Comparison of ENCODE assay signal across 8 cellular contexts in genomic region chr12:12349711-12350665, GRCh38. TPM values are rescaled to one million over a fixed set of nuclear protein-coding genes. Genes with fewer than 3 reads are reported as not detected.
A peak's percentile ranks its signal among the peaks of the same experiment; 100 is the strongest.
DNase-seq lines count a peak whose midpoint lies in the region; ATAC-seq, FAIRE-seq and TF ChIP-seq lines count a peak whose summit lies in the region.

TSS of gene MANSC1 (minus strand) at chr12:12350242. CDS start at chr12:12343314, 6,928 bp downstream.

- H3K36me3 Mint-ChIP-seq in CD4-positive, alpha-beta memory T cell: no peaks in the 10 kb centered on the region
- no peaks in the 10 kb centered on the region for H3K36me3 Mint-ChIP-seq in activated naive CD4-positive, alpha-beta T cell treated with anti-CD3 and anti-CD28 coated beads for 36 hours (ENCODE audit: low read depth)

- H3K9ac ChIP-seq in PC-3 (ENCODE audit: low read length): peak within 1 kb of the TSS; percentile 78
- H3K9ac ChIP-seq in neural cell (ENCODE audit: low read length): peak within 1 kb of the TSS; percentile 74

- H3K9me2 ChIP-seq in PC-3 (replicated peaks; ENCODE audit: low read length): no peaks in the 10 kb centered on the region
- H3K9me2 ChIP-seq in neural cell (ENCODE audit: insufficient read depth, low read length): no peaks in the 10 kb centered on the region

- H3K79me2 ChIP-seq in PC-3 (ENCODE audit: low read length) (no peaks in the 10 kb centered on the region), neural cell (replicated peaks; ENCODE audit: insufficient read depth, low read length) (no peaks in the 10 kb centered on the region)

- no peaks in the 10 kb centered on the region for H3K9me3 Mint-ChIP-seq in CD4-positive, alpha-beta memory T cell
- peaks cover 5% of the 10 kb centered on the region for H3K9me3 Mint-ChIP-seq in activated naive CD4-positive, alpha-beta T cell treated with anti-CD3 and anti-CD28 coated beads for 36 hours

- no peaks in the 10 kb centered on the region for H3K9me3 ChIP-seq in CD4-positive, alpha-beta memory T cell (ENCODE audit: control insufficient read depth in 1 of 2, low read length in 2 of 2)
- H3K9me3 ChIP-seq in PC-3 (ENCODE audit: low read length): no peaks in the 10 kb centered on the region
- H3K9me3 ChIP-seq in neural cell (ENCODE audit: low read length): no peaks in the 10 kb centered on the region
- no peaks in the 10 kb centered on the region for H3K9me3 ChIP-seq in thymus (ENCODE audit: control insufficient read depth)
- H3K9me3 ChIP-seq in SJCRH30 (replicated peaks): no peaks in the 10 kb centered on the region

- H3K4me1 Mint-ChIP-seq in CD4-positive, alpha-beta memory T cell: peaks cover 27 to 42% (median 31%) of the 10 kb centered on the region in 4 donors
- peaks cover 24% of the 10 kb centered on the region for H3K4me1 Mint-ChIP-seq in activated naive CD4-positive, alpha-beta T cell treated with anti-CD3 and anti-CD28 coated beads for 36 hours (ENCODE audit: low read depth)

- intact Hi-C loops in CD4-positive, alpha-beta memory T cell (cut with micrococcal nuclease): loop anchor here (1.0 to 10.0 kb wide), 3 partner anchors 16 to 655 kb away; partner anchors contain the start of gene HEBP1
- intact Hi-C loops in PC-3 (cut with micrococcal nuclease): loop anchor here (2.0 kb wide), 1 partner anchor 17 kb away; no protein-coding TSS in a partner anchor
- intact Hi-C loops in activated naive CD4-positive, alpha-beta T cell treated with anti-CD3 and anti-CD28 coated beads for 36 hours (cut with micrococcal nuclease): no loop called here

- no peaks in the 10 kb centered on the region for H3K36me3 ChIP-seq in CD4-positive, alpha-beta memory T cell (ENCODE audit: insufficient read depth, low read length)
- no peaks in the 10 kb centered on the region for H3K36me3 ChIP-seq in PC-3 (ENCODE audit: low read depth, low read length)
- H3K36me3 ChIP-seq in neural cell (ENCODE audit: insufficient read depth, low read length): no peaks in the 10 kb centered on the region
- no peaks in the 10 kb centered on the region for H3K36me3 ChIP-seq in thymus (ENCODE audit: control insufficient read depth, insufficient read depth)
- no peaks in the 10 kb centered on the region for H3K36me3 ChIP-seq in SJCRH30

- CTCF ChIA-PET in CD4-positive, alpha-beta memory T cell (lab: Charles Lee; ENCODE audit: partially characterized antibody): interaction anchor here (0.6 to 1.8 kb wide), 10 partner anchors 8 to 769 kb away, joined by 3 to 8 read pairs (median 4); no protein-coding TSS in a partner anchor
- CTCF ChIA-PET in PC-3 (lab: Charles Lee): interaction anchor here (0.6 to 2.0 kb wide), 7 partner anchors 11 to 296 kb away, joined by 3 to 8 read pairs (median 5); no protein-coding TSS in a partner anchor
- CTCF ChIA-PET in activated naive CD4-positive, alpha-beta T cell treated with anti-CD3 and anti-CD28 coated beads for 36 hours (lab: Charles Lee): interaction anchor here (0.8 to 7.7 kb wide), 4 partner anchors 15 to 374 kb away, joined by 3 to 50 read pairs (median 4); no protein-coding TSS in a partner anchor

- DNase-seq in CD4-positive, alpha-beta memory T cell: peak; percentile 56 to 61 (median 58)
- peak; percentile 58 for DNase-seq in PC-3
- peak; percentile 80 for DNase-seq in activated naive CD4-positive, alpha-beta T cell treated with anti-CD3 and anti-CD28 coated beads for 36 hours
- DNase-seq in frontal cortex (ENCODE audit: low spot score in 2 of 2): peak; percentile 60 to 65
- no peak for DNase-seq in SJCRH30

- no peaks in the 10 kb centered on the region for H3F3A ChIP-seq in PC-3 (ENCODE audit: low read length, unreplicated experiment)
- H3F3A ChIP-seq in neural cell (ENCODE audit: insufficient read depth, low read length, poor library complexity, severe bottlenecking): no peaks in the 10 kb centered on the region

- no peak for TF ChIP-seq EP300 in neural cell (conservative IDR thresholded peaks at IDR 0.05; ENCODE audit: poor library complexity, severe bottlenecking)

- H3K4me3 Mint-ChIP-seq in CD4-positive, alpha-beta memory T cell: peak within 1 kb of the TSS; percentile 68 to 80 (median 74)
- peak within 1 kb of the TSS; percentile 70 for H3K4me3 Mint-ChIP-seq in activated naive CD4-positive, alpha-beta T cell treated with anti-CD3 and anti-CD28 coated beads for 36 hours

- H2AFZ ChIP-seq in PC-3 (ENCODE audit: low read length) (peak within 1 kb of the TSS; percentile 98), neural cell (ENCODE audit: low read depth, low read length) (peak within 1 kb of the TSS; percentile 65)

- no peaks in the 10 kb centered on the region for H4K20me1 ChIP-seq in PC-3 (ENCODE audit: low read length)
- no peaks in the 10 kb centered on the region for H4K20me1 ChIP-seq in neural cell (ENCODE audit: insufficient read depth)

- BruUV-seq in PC-3 (replicated peaks; lab: Mats Ljungman, UMichigan): no TSS peak

- peak within 1 kb of the TSS; percentile 58 for H3K27ac ChIP-seq in CD4-positive, alpha-beta memory T cell (ENCODE audit: low read depth, low read length)
- H3K27ac ChIP-seq in PC-3 (ENCODE audit: low read length): peak within 1 kb of the TSS; percentile 94
- H3K27ac ChIP-seq in neural cell (ENCODE audit: low read length): peak within 1 kb of the TSS; percentile 60
- peak within 1 kb of the TSS; percentile 84 for H3K27ac ChIP-seq in thymus (ENCODE audit: low read depth)
- no peak within 1 kb of the TSS for H3K27ac ChIP-seq in SJCRH30

- peak within 1 kb of the TSS; percentile 57 to 91 (median 88) for H3K27ac Mint-ChIP-seq in CD4-positive, alpha-beta memory T cell
- H3K27ac Mint-ChIP-seq in activated naive CD4-positive, alpha-beta T cell treated with anti-CD3 and anti-CD28 coated beads for 36 hours: peak within 1 kb of the TSS; percentile 48

- FAIRE-seq in frontal cortex (lab: Jason Lieb, UNC): no peak

- H3K4me2 ChIP-seq in PC-3 (ENCODE audit: low read length) (peak within 1 kb of the TSS; percentile 94), neural cell (ENCODE audit: low read length) (peak within 1 kb of the TSS; percentile 57)

- peak within 1 kb of the TSS; percentile 36 to 42 for H3K4me3 ChIP-seq in CD4-positive, alpha-beta memory T cell (ENCODE audit: low read length in 2 of 2)
- peak within 1 kb of the TSS; percentile 76 for H3K4me3 ChIP-seq in PC-3 (ENCODE audit: low read length)
- peak within 1 kb of the TSS; percentile 83 for H3K4me3 ChIP-seq in neural cell (ENCODE audit: low read length)
- H3K4me3 ChIP-seq in thymus (ENCODE audit: low read length): peak within 1 kb of the TSS; percentile 62
- no peak within 1 kb of the TSS for H3K4me3 ChIP-seq in SJCRH30

- 3% methylated on average over 68 of the region's 68 CpGs for WGBS in thymus

- H3K27me3 Mint-ChIP-seq in CD4-positive, alpha-beta memory T cell: no peaks in the 10 kb centered on the region
- H3K27me3 Mint-ChIP-seq in activated naive CD4-positive, alpha-beta T cell treated with anti-CD3 and anti-CD28 coated beads for 36 hours (ENCODE audit: low read depth): no peaks in the 10 kb centered on the region

- ATAC-seq in HG03432 (IDR thresholded peaks at IDR 0.05; ENCODE audit: unreplicated experiment): peak; percentile 72
- peak; percentile 69 for ATAC-seq in PC-3

- no peaks in the 10 kb centered on the region for H3K27me3 ChIP-seq in CD4-positive, alpha-beta memory T cell (ENCODE audit: insufficient read depth, low read length)
- H3K27me3 ChIP-seq in PC-3 (ENCODE audit: low read length): no peaks in the 10 kb centered on the region
- no peaks in the 10 kb centered on the region for H3K27me3 ChIP-seq in neural cell (ENCODE audit: insufficient read depth, low read depth, low read length)
- H3K27me3 ChIP-seq in thymus (ENCODE audit: control insufficient read depth, insufficient read depth): no peaks in the 10 kb centered on the region
- H3K27me3 ChIP-seq in SJCRH30: no peaks in the 10 kb centered on the region

- peaks cover 18% of the 10 kb centered on the region for H3K4me1 ChIP-seq in CD4-positive, alpha-beta memory T cell (ENCODE audit: insufficient read depth, low read length)
- H3K4me1 ChIP-seq in PC-3 (ENCODE audit: insufficient read depth, low read length) (peaks cover 20% of the 10 kb centered on the region), thymus (ENCODE audit: control insufficient read depth, insufficient read depth, low read length) (peaks cover 13% of the 10 kb centered on the region), SJCRH30 (0 out of 2 replicates have a peak, but pooled peaks cover 4% of the 10 kb centered on the region)

- POLR2A ChIA-PET in CD4-positive, alpha-beta memory T cell (lab: Charles Lee; ENCODE audit: partially characterized antibody): interaction anchor here (0.9 to 3.6 kb wide), 15 partner anchors 9 to 387 kb away, joined by 3 to 22 read pairs (median 4); partner anchors contain the start of gene DUSP16
- POLR2A ChIA-PET in PC-3 (lab: Charles Lee; ENCODE audit: unreplicated experiment): interaction anchor here (0.9 kb wide), 1 partner anchor 17 kb away, joined by 6 read pairs; no protein-coding TSS in a partner anchor

- TF ChIP-seq CTCF in PC-3 (conservative IDR thresholded peaks at IDR 0.05; ENCODE audit: low read depth, low read length) (no peak; the same call in 1 of the 2 replicates), neural cell (IDR thresholded peaks at IDR 0.05; ENCODE audit: poor library complexity, severe bottlenecking) (peak; percentile 64)

- TF ChIP-seq RAD21 in neural cell (conservative IDR thresholded peaks at IDR 0.05): no peak

TF ChIP-seq in neural cell, 6 proteins besides CTCF, POLR2A, EP300 and RAD21 (continues in another document):
- no peak for TF ChIP-seq EZH2 (IDR thresholded peaks at IDR 0.05; ENCODE audit: borderline replicate concordance, insufficient read depth, low read length, poor library complexity, severe bottlenecking)
- TF ChIP-seq TAF1 (IDR thresholded peaks at IDR 0.05; ENCODE audit: low read depth): peak; percentile 65
- TF ChIP-seq POLR2AphosphoS5 (IDR thresholded peaks at IDR 0.05): peak; percentile 29

RNA-seq across cellular contexts. Expression of gene MANSC1, which starts in this region (rescaled TPM):
- total RNA-seq in CD4-positive, alpha-beta memory T cell: under 1 TPM; 0.35 to 0.44 TPM
- 1 to 10 TPM in 1 of 2 donors, under 1 TPM in 1; 0.50 to 1.4 TPM for polyA plus RNA-seq in CD4-positive, alpha-beta memory T cell
- total RNA-seq in PC-3 (2014; rRNA removed): 2.8 and 3.1 TPM in 2 replicates
- total RNA-seq in activated naive CD4-positive, alpha-beta T cell treated with anti-CD3 and anti-CD28 coated beads for 36 hours: 1 to 10 TPM; 3.5 TPM
- total RNA-seq in frontal cortex: 2.4 TPM
- 1.3 and 2.6 TPM in 2 replicates for polyA plus RNA-seq in neural cell
- polyA minus RNA-seq in neural cell: 2.5 and 2.7 TPM in 2 replicates
- 4.6 TPM for polyA plus RNA-seq in thymus
- total RNA-seq in SJCRH30 (2014; rRNA removed; shearing (Covaris generic)): not detected in 2 replicates

Comparison
In these comparisons a context has a peak if more than half of its experiments do, and no peak if none do; other contexts are left out.
1. DNase-seq: peak in CD4-positive, alpha-beta memory T cell (5 of 5), PC-3 (single experiment), activated naive CD4-positive, alpha-beta T cell treated with anti-CD3 and anti-CD28 coated beads for 36 hours (single experiment) and frontal cortex (2 of 2); none in SJCRH30 (0 of 2).